9 cellular contexts compared by ENCODE assay signal in the genomic region with DNA sequence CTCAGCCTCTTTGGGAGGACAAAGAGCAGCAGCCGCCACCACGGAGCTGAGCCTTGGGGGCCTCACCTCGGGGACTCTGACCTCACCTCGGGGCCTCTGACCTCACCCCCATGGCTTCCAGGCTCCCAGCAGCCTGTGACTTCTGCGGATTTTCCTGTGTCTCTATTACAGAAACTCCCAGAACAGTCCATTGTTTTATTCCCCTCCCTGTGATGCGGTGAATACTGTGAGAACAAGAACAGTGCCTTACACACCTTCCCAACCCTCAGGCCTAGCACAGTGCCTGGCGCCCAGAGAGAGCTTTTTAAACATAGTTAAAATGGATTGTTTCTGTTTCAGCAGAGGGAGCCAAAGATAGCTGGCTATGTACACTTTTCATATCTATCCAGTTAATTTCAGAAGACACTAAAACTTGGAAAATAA.
DNase-seq lines count a peak whose midpoint lies in the region; ATAC-seq, FAIRE-seq and TF ChIP-seq lines count a peak whose summit lies in the region.
"Had no signal": no experiment of that assay in that cellular context is flagged by ENCODE, and none has a peak within 500 bp of the region (broad histone marks: within the 10 kb centered on the region; RNA-seq: fewer than 3 reads in every experiment).

No MANE protein-coding gene starts in this region.

- ATAC-seq in activated T-cell treated with anti-CD3 and anti-CD28 coated beads, Interleukin-2, amount 50 U/mL, for 72 hours (replicated peaks in 1 of 2) = no peak
- ATAC-seq in upper lobe of left lung (ENCODE audit: low FRiP score in 2 of 2) = peak in 1 of 2 donors; percentile 39

- peak overlapping the region; percentile 78 to 92 for H3K4me3 Mint-ChIP-seq in activated T-cell treated with anti-CD3 and anti-CD28 coated beads, Interleukin-2, amount 50 U/mL, for 72 hours

- no peak for TF ChIP-seq POLR2A in upper lobe of left lung (IDR thresholded peaks at IDR 0.05)

- no peak for TF ChIP-seq CTCF in ascending aorta (IDR thresholded peaks at IDR 0.05)
- peak in 1 of 6 experiments; percentile 16 for TF ChIP-seq CTCF in upper lobe of left lung (IDR thresholded peaks at IDR 0.05)

- FAIRE-seq in urothelium cell line (lab: Jason Lieb, UNC) = no peak

- peak overlapping the region; percentile 69 to 84 for H3K27ac ChIP-seq in ascending aorta
- peak overlapping the region; percentile 94 for H3K27ac ChIP-seq in mesodermal cell (ENCODE audit: low read depth, low read length, severe bottlenecking)
- H3K27ac ChIP-seq in upper lobe of left lung = peak overlapping the region; percentile 82 to 89 (median 85)

- H3K9me3 Mint-ChIP-seq in activated T-cell treated with anti-CD3 and anti-CD28 coated beads, Interleukin-2, amount 50 U/mL, for 72 hours = peaks cover 0 to 3% of the 10 kb centered on the region in 2 donors

- TF ChIP-seq EP300 in upper lobe of left lung (IDR thresholded peaks at IDR 0.05) = no peak

- no peak overlapping the region for H3K4me3 ChIP-seq in ascending aorta
- no peak overlapping the region for H3K4me3 ChIP-seq in mesodermal cell (ENCODE audit: extremely low read depth, insufficient read depth, low read length, poor library complexity, severe bottlenecking)
- no peak overlapping the region for H3K4me3 ChIP-seq in upper lobe of left lung
- no peak overlapping the region for H3K4me3 ChIP-seq in MG63

- H3K36me3 Mint-ChIP-seq in activated T-cell treated with anti-CD3 and anti-CD28 coated beads, Interleukin-2, amount 50 U/mL, for 72 hours (ENCODE audit: insufficient read depth in 2 of 2) = peaks cover 21 to 26% of the 10 kb centered on the region in 2 donors

- DNase-seq in activated T-cell treated with anti-CD3 and anti-CD28 coated beads, Interleukin-2, amount 50 U/mL, for 72 hours = no peak
- DNase-seq in activated T-cell treated with anti-CD3 and anti-CD28 coated beads for 4 hours (no peak), ascending aorta (ENCODE audit: low spot score in 2 of 2) (no peak), upper lobe of left lung (no peak), NCI-H345 (lab: John Stamatoyannopoulos, UW) (no peak), urothelium cell line (ENCODE audit: low spot score) (no peak), MG63 (no peak)
- DNase-seq: SW 1271 had no signal

- intact Hi-C loops in ascending aorta (cut with DNase I) = loop anchor here (5.0 kb wide), 1 partner anchor 247 kb away; the partner anchor contains the start of gene ZNF236

- WGBS in mesodermal cell (ENCODE audit: insufficient coverage in 2 of 2), 2 experiments = 59 to 62% methylated on average over 3 to 6 of the region's 7 CpGs
- 58 to 63% methylated on average over 7 of the region's 7 CpGs for WGBS in upper lobe of left lung, 2 donors

- H3K9me3 ChIP-seq in ascending aorta (no peaks in the 10 kb centered on the region), mesodermal cell (ENCODE audit: control insufficient read depth, low read length) (no peaks in the 10 kb centered on the region), upper lobe of left lung (no peaks in the 10 kb centered on the region), MG63 (peaks cover 8% of the 10 kb centered on the region)

- H3K36me3 ChIP-seq in ascending aorta = peaks cover 5 to 10% of the 10 kb centered on the region in 2 donors
- H3K36me3 ChIP-seq in mesodermal cell (ENCODE audit: control insufficient read depth, insufficient read depth, low read length) = no peaks in the 10 kb centered on the region
- H3K36me3 ChIP-seq in upper lobe of left lung = peaks cover 0 to 6% (median 0%) of the 10 kb centered on the region in 4 donors
- no peaks in the 10 kb centered on the region for H3K36me3 ChIP-seq in MG63

- H3K27me3 ChIP-seq in ascending aorta (no peaks in the 10 kb centered on the region), upper lobe of left lung (no peaks in the 10 kb centered on the region), MG63 (no peaks in the 10 kb centered on the region)

- peaks cover 98% of the 10 kb centered on the region for H3K4me1 Mint-ChIP-seq in activated T-cell treated with anti-CD3 and anti-CD28 coated beads, Interleukin-2, amount 50 U/mL, for 72 hours (ENCODE audit: low read depth)

- peaks cover 8 to 44% of the 10 kb centered on the region in 2 donors for H3K4me1 ChIP-seq in ascending aorta
- peaks cover 62% of the 10 kb centered on the region for H3K4me1 ChIP-seq in mesodermal cell (ENCODE audit: control insufficient read depth, insufficient read depth, low read length, poor library complexity, severe bottlenecking)
- H3K4me1 ChIP-seq in upper lobe of left lung = peaks cover 64 to 81% (median 71%) of the 10 kb centered on the region in 4 donors

- peak overlapping the region; percentile 99 for H3K27ac Mint-ChIP-seq in activated T-cell treated with anti-CD3 and anti-CD28 coated beads, Interleukin-2, amount 50 U/mL, for 72 hours

- no peaks in the 10 kb centered on the region for H3K27me3 Mint-ChIP-seq in activated T-cell treated with anti-CD3 and anti-CD28 coated beads, Interleukin-2, amount 50 U/mL, for 72 hours (ENCODE audit: low read depth)
